In genomic region chr2:197152451-197153228, GRCh38 we compare ENCODE assay signal across 8 cellular contexts.
DNase-seq lines count a peak whose midpoint lies in the region; ATAC-seq and TF ChIP-seq lines count a peak whose summit lies in the region.

No MANE protein-coding gene starts in this region.

- H3K27me3 Mint-ChIP-seq in activated CD4-positive, alpha-beta memory T cell treated with anti-CD3 and anti-CD28 coated beads, Interleukin-2, amount 10 ng/mL, durations not matched to agents 7 days and 5 days = no peaks in the 10 kb centered on the region

- peaks cover 5% of the 10 kb centered on the region for H3K4me1 ChIP-seq in mesodermal cell (ENCODE audit: control insufficient read depth, insufficient read depth, low read length, poor library complexity, severe bottlenecking)

- H3K27ac Mint-ChIP-seq in activated CD4-positive, alpha-beta memory T cell treated with anti-CD3 and anti-CD28 coated beads, Interleukin-2, amount 10 ng/mL, durations not matched to agents 7 days and 5 days = peak overlapping the region; percentile 22

- no peaks in the 10 kb centered on the region for H3K36me3 ChIP-seq in mesodermal cell (ENCODE audit: control insufficient read depth, insufficient read depth, low read length)

- DNase-seq in EL (peak; percentile 74), GM10266 (ENCODE audit: extremely low spot score) (no peak), NCI-H524 (lab: John Stamatoyannopoulos, UW) (no peak), omental fat pad (ENCODE audit: low spot score) (no peak)
- no peak for DNase-seq in activated CD4-positive, alpha-beta memory T cell treated with anti-CD3 and anti-CD28 coated beads, Interleukin-2, amount 10 ng/mL, durations not matched to agents 7 days and 5 days

- POLR2A ChIA-PET in activated CD4-positive, alpha-beta memory T cell treated with anti-CD3 and anti-CD28 coated beads, Interleukin-2, amount 10 ng/mL, durations not matched to agents 7 days and 5 days (lab: Charles Lee) = interaction anchor here (0.6 to 1.4 kb wide), 5 partner anchors 10 to 1076 kb away, joined by 3 to 4 read pairs (median 3); no protein-coding TSS in a partner anchor

- H3K27ac ChIP-seq in mesodermal cell (ENCODE audit: low read depth, low read length, severe bottlenecking) = peak overlapping the region; percentile 57

- no peaks in the 10 kb centered on the region for H3K9me3 ChIP-seq in mesodermal cell (ENCODE audit: control insufficient read depth, low read length)

- CTCF ChIA-PET in activated CD4-positive, alpha-beta memory T cell treated with anti-CD3 and anti-CD28 coated beads, Interleukin-2, amount 10 ng/mL, durations not matched to agents 7 days and 5 days (lab: Charles Lee) = interaction anchor here (0.6 to 1.6 kb wide), 4 partner anchors 16 to 260 kb away, joined by 3 to 5 read pairs (median 4); no protein-coding TSS in a partner anchor

- peaks cover 54% of the 10 kb centered on the region for H3K36me3 Mint-ChIP-seq in activated CD4-positive, alpha-beta memory T cell treated with anti-CD3 and anti-CD28 coated beads, Interleukin-2, amount 10 ng/mL, durations not matched to agents 7 days and 5 days (ENCODE audit: low read depth)

- H3K4me3 ChIP-seq in mesodermal cell (ENCODE audit: extremely low read depth, insufficient read depth, low read length, poor library complexity, severe bottlenecking) = no peak overlapping the region

- ATAC-seq in GM19455 (IDR thresholded peaks at IDR 0.05; ENCODE audit: unreplicated experiment) (peak; percentile 87), HG03469 (IDR thresholded peaks at IDR 0.05; ENCODE audit: unreplicated experiment) (peak; percentile 71), omental fat pad (ENCODE audit: low FRiP score) (no peak)

- peaks cover 4% of the 10 kb centered on the region for H3K9me3 Mint-ChIP-seq in activated CD4-positive, alpha-beta memory T cell treated with anti-CD3 and anti-CD28 coated beads, Interleukin-2, amount 10 ng/mL, durations not matched to agents 7 days and 5 days

- TF ChIP-seq CTCF in GM10266 (IDR thresholded peaks at IDR 0.05; ENCODE audit: control insufficient read depth, insufficient read depth, low read depth, missing control alignments) = no peak
- TF ChIP-seq CTCF in omental fat pad (IDR thresholded peaks at IDR 0.05) = no peak

- 91 to 99% methylated on average over 5 to 6 of the region's 7 CpGs for WGBS in mesodermal cell (ENCODE audit: insufficient coverage in 2 of 2), 2 experiments

- H3K4me1 Mint-ChIP-seq in activated CD4-positive, alpha-beta memory T cell treated with anti-CD3 and anti-CD28 coated beads, Interleukin-2, amount 10 ng/mL, durations not matched to agents 7 days and 5 days = peaks cover 62% of the 10 kb centered on the region

- H3K4me3 Mint-ChIP-seq in activated CD4-positive, alpha-beta memory T cell treated with anti-CD3 and anti-CD28 coated beads, Interleukin-2, amount 10 ng/mL, durations not matched to agents 7 days and 5 days = no peak overlapping the region
